1 cellular context compared by ENCODE assay signal in genomic region chr18:9449987-9450386, GRCh38.
TF ChIP-seq lines count a peak whose summit lies in the region.

No MANE protein-coding gene starts in this region.

TF ChIP-seq in HepG2, 621 proteins besides CTCF, POLR2A, EP300 and RAD21 (continued from another document):
- TF ChIP-seq ZNF318 (CRISPR knock-in tag; IDR thresholded peaks at IDR 0.05) (no peak), MLLT10 (CRISPR knock-in tag; IDR thresholded peaks at IDR 0.05) (no peak)
